18 cellular contexts compared by ENCODE assay signal in genomic region chr22:16565585-16566420, GRCh38. TPM values are rescaled to one million over a fixed set of nuclear protein-coding genes. Genes with fewer than 3 reads are reported as not detected.
"Had no signal": no experiment of that assay in that cellular context is flagged by ENCODE, and none has a peak within 500 bp of the region (broad histone marks: within the 10 kb centered on the region; RNA-seq: fewer than 3 reads in every experiment).

No MANE protein-coding gene starts in this region.

RNA-seq across cellular contexts. Expression of gene CCT8L2, which starts 26.8 kb away (rescaled TPM):
- total RNA-seq: cerebellum; colonic mucosa; dermis blood vessel endothelial cell; esophagus mucosa; esophagus squamous epithelium; gastrocnemius medialis; glomerular endothelial cell; heart right ventricle; left colon; left lobe of liver; left ventricle myocardium inferior; lower leg skin; lung; mammary epithelial cell; mononuclear cell; mucosa of gallbladder; naive thymus-derived CD4-positive, alpha-beta T cell had no signal
- polyA plus RNA-seq: heart right ventricle; keratinocyte; lung; mammary epithelial cell; naive thymus-derived CD4-positive, alpha-beta T cell had no signal
